ENCODE assay signal across 8 cellular contexts in genomic region chr19:43339243-43339930, GRCh38. TPM values are rescaled to one million over a fixed set of nuclear protein-coding genes. Genes with fewer than 3 reads are reported as not detected.
"Had no signal": no experiment of that assay in that cellular context is flagged by ENCODE, and none has a peak within 500 bp of the region (broad histone marks: within the 10 kb centered on the region; RNA-seq: fewer than 3 reads in every experiment).

No MANE protein-coding gene starts in this region.

RNA-seq across cellular contexts. Expression of gene CD177, which starts 14.1 kb away (rescaled TPM):
- total RNA-seq: activated CD4-positive, alpha-beta memory T cell treated with anti-CD3 and anti-CD28 coated beads, Interleukin-2, amount 10 ng/mL, durations not matched to agents 7 days and 5 days; activated CD4-positive, alpha-beta T cell treated with anti-CD3 and anti-CD28 coated beads for 36 hours; activated CD8-positive, alpha-beta memory T cell treated with anti-CD3 and anti-CD28 coated beads for 36 hours; activated naive CD4-positive, alpha-beta T cell treated with anti-CD3 and anti-CD28 coated beads for 36 hours; activated naive CD8-positive, alpha-beta T cell treated with anti-CD3 and anti-CD28 coated beads for 36 hours; activated T-helper 17 cell treated with anti-CD3 and anti-CD28 coated beads, Interleukin-2, amount 50 U/mL, for 72 hours; LHCN-M2; T-helper 2 cell treated with Interferon-gamma antibody and Interleukin-4, amounts not matched to agents 100 ng/mL and 5 ng/mL, for 36 hours had no signal
